In the genomic region with DNA sequence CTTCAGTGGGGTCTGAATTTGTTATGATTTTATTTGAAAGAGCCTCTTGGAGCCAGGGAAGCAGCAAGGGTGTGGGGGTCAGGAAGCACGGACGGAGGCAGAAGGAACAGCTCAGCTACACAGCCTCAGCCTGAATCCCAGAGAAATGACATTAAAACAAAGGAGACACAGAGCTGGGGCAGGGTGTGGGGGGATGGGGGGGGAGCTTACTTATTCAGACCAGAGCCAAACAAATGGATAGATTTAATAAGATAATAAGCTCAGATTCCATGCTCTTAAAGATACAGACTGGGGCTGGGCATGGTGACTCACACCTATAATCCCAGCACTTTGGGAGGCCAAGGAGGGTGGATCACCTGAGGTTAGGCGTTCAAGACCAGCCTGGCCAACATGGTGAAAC, we compare ENCODE assay signal across 11 cellular contexts.
DNase-seq lines count a peak whose midpoint lies in the region; TF ChIP-seq lines count a peak whose summit lies in the region.
"Had no signal": no experiment of that assay in that cellular context is flagged by ENCODE, and none has a peak within 500 bp of the region (broad histone marks: within the 10 kb centered on the region; RNA-seq: fewer than 3 reads in every experiment).

No MANE protein-coding gene starts in this region.

- no peak overlapping the region for H2AFZ ChIP-seq in osteoblast (ENCODE audit: low read length)
- H2AFZ ChIP-seq: GM23248 had no signal

- no peaks in the 10 kb centered on the region for H4K20me1 ChIP-seq in osteoblast (ENCODE audit: insufficient read depth, low read length)

- H3K36me3 ChIP-seq in BE2C (no peaks in the 10 kb centered on the region), WERI-Rb-1 (no peaks in the 10 kb centered on the region), osteoblast (ENCODE audit: insufficient read depth, low read length) (no peaks in the 10 kb centered on the region)

- H3K4me1 ChIP-seq in BE2C (peaks cover 50% of the 10 kb centered on the region), osteoblast (ENCODE audit: insufficient read depth, low read length) (peaks cover 6% of the 10 kb centered on the region)

- H3K79me2 ChIP-seq in osteoblast (ENCODE audit: insufficient read depth, low read length), result no peaks in the 10 kb centered on the region

- no peak overlapping the region for H3K4me2 ChIP-seq in osteoblast (ENCODE audit: insufficient read depth, low read length)

- H3K27me3 ChIP-seq in BE2C (no peaks in the 10 kb centered on the region), WERI-Rb-1 (ENCODE audit: insufficient read depth, low read depth, severe bottlenecking) (no peaks in the 10 kb centered on the region), osteoblast (ENCODE audit: insufficient read depth, low read length) (no peaks in the 10 kb centered on the region)

- H3K9me3 ChIP-seq in BE2C (no peaks in the 10 kb centered on the region), WERI-Rb-1 (ENCODE audit: severe bottlenecking) (no peaks in the 10 kb centered on the region), osteoblast (ENCODE audit: low read depth, low read length) (no peaks in the 10 kb centered on the region)

- DNase-seq in BE2C, result peak; percentile 65
- peak; percentile 2 for DNase-seq in LoVo (ENCODE audit: low spot score)
- DNase-seq in WERI-Rb-1, result peak; percentile 68
- DNase-seq in osteoblast (ENCODE audit: insufficient read length, low spot score, missing footprints), result peak; percentile 5
- DNase-seq in anterior cingulate cortex (lab: John Stamatoyannopoulos, UW), result no peak
- DNase-seq in T-helper 9 cell, result no peak
- no peak for DNase-seq in foreskin fibroblast
- DNase-seq: DMS53, GM23248, H7 had no signal

- no peak overlapping the region for H3K4me3 ChIP-seq in BE2C (ENCODE audit: low read depth, low read length)
- no peak overlapping the region for H3K4me3 ChIP-seq in WERI-Rb-1 (ENCODE audit: low read depth, low read length)
- no peak overlapping the region for H3K4me3 ChIP-seq in osteoblast (ENCODE audit: insufficient read depth, low read length)
- no peak overlapping the region for H3K4me3 ChIP-seq in foreskin fibroblast (ENCODE audit: low read depth in 1 of 2, low read length in 2 of 2)
- H3K4me3 ChIP-seq: GM12878, GM23248 had no signal

- TF ChIP-seq CTCF in BE2C (IDR thresholded peaks at IDR 0.05; ENCODE audit: low read depth, low read length) (no peak), WERI-Rb-1 (IDR thresholded peaks at IDR 0.05; ENCODE audit: low read depth, low read length) (no peak), osteoblast (IDR thresholded peaks at IDR 0.05; ENCODE audit: extremely low read depth, low read depth, low read length) (no peak), foreskin fibroblast (IDR thresholded peaks at IDR 0.05; ENCODE audit: low read depth, low read length) (no peak)

- H3K27ac ChIP-seq in WERI-Rb-1 (no peak overlapping the region), osteoblast (ENCODE audit: low read depth, low read length) (no peak overlapping the region)
- H3K27ac ChIP-seq: GM23248 had no signal

Comparison
In these comparisons a context has a peak if more than half of its experiments do, and no peak if none do; other contexts are left out.
1. DNase-seq: peak in BE2C (single experiment), LoVo (single experiment), WERI-Rb-1 (single experiment) and osteoblast (single experiment); none in anterior cingulate cortex (0 of 58), T-helper 9 cell (single experiment) and foreskin fibroblast (0 of 2).